Comparison of ENCODE assay signal across 12 cellular contexts in genomic region chr17:50331085-50331791, GRCh38. TPM values are rescaled to one million over a fixed set of nuclear protein-coding genes. Genes with fewer than 3 reads are reported as not detected.
DNase-seq lines count a peak whose midpoint lies in the region; ATAC-seq and TF ChIP-seq lines count a peak whose summit lies in the region.
"Had no signal": no experiment of that assay in that cellular context is flagged by ENCODE, and none has a peak within 500 bp of the region (broad histone marks: within the 10 kb centered on the region; RNA-seq: fewer than 3 reads in every experiment).

No MANE protein-coding gene starts in this region.

- H3K9me2 ChIP-seq in MM.1S (replicated peaks; ENCODE audit: insufficient read depth, low read length) = no peaks in the 10 kb centered on the region

- intact Hi-C loops in activated CD4-positive, alpha-beta T cell treated with anti-CD3 and anti-CD28 coated beads for 36 hours (cut with DNase I, micrococcal nuclease) = no loop called here

- no peak overlapping the region for H3K4me3 Mint-ChIP-seq in activated CD4-positive, alpha-beta T cell treated with anti-CD3 and anti-CD28 coated beads for 36 hours

- H4K20me1 ChIP-seq in MM.1S (ENCODE audit: insufficient read depth, low read length) = no peaks in the 10 kb centered on the region

- H3K79me2 ChIP-seq in MM.1S (ENCODE audit: low read length) = no peaks in the 10 kb centered on the region

- peak; percentile 62 for ATAC-seq in activated CD4-positive, alpha-beta T cell treated with anti-CD3 and anti-CD28 coated beads for 36 hours
- ATAC-seq in HG03565 (IDR thresholded peaks at IDR 0.05; ENCODE audit: unreplicated experiment) = no peak

- no peaks in the 10 kb centered on the region; the same call in 1 of the 2 replicates for H3K27me3 ChIP-seq in MM.1S (replicated peaks; ENCODE audit: insufficient read depth, low read length)

- no peaks in the 10 kb centered on the region for H3K36me3 Mint-ChIP-seq in activated CD4-positive, alpha-beta T cell treated with anti-CD3 and anti-CD28 coated beads for 36 hours (ENCODE audit: low read depth)

- CTCF ChIA-PET in activated CD4-positive, alpha-beta T cell treated with anti-CD3 and anti-CD28 coated beads for 36 hours (lab: Charles Lee) = interaction anchor here (0.6 to 1.8 kb wide), 6 partner anchors 13 to 275 kb away, joined by 3 to 5 read pairs (median 4); no protein-coding TSS in a partner anchor

- H3K4me1 Mint-ChIP-seq in activated CD4-positive, alpha-beta T cell treated with anti-CD3 and anti-CD28 coated beads for 36 hours = peaks cover 15% of the 10 kb centered on the region

- H3F3A ChIP-seq in MM.1S (ENCODE audit: insufficient read depth, low read length) = no peaks in the 10 kb centered on the region

- H3K36me3 ChIP-seq in MM.1S (replicated peaks; ENCODE audit: insufficient read depth, low read length) = no peaks in the 10 kb centered on the region

- peaks cover 5% of the 10 kb centered on the region for H3K27me3 Mint-ChIP-seq in activated CD4-positive, alpha-beta T cell treated with anti-CD3 and anti-CD28 coated beads for 36 hours

- H2AFZ ChIP-seq in MM.1S (ENCODE audit: low read length) = no peak overlapping the region

- no peak for DNase-seq in activated CD4-positive, alpha-beta T cell treated with anti-CD3 and anti-CD28 coated beads for 36 hours
- no peak for DNase-seq in activated CD4-positive, alpha-beta T cell treated with anti-CD3 and anti-CD28 coated beads, Interleukin-2, amount 50 U/mL, for 48 hours
- DNase-seq in LHCN-M2 (ENCODE audit: low read depth) = peak; percentile 86
- peak; percentile 83 to 95 for DNase-seq in cardiac fibroblast (ENCODE audit: low read depth in 2 of 2)
- peak; percentile 24 for DNase-seq in retinal pigment epithelial cell (ENCODE audit: low read depth)
- DNase-seq in H4 (ENCODE audit: low spot score) = no peak
- no peak for DNase-seq in MM.1S
- DNase-seq: DMS79, NCI-H2107 had no signal

- POLR2A ChIA-PET in activated CD4-positive, alpha-beta T cell treated with anti-CD3 and anti-CD28 coated beads for 36 hours (lab: Charles Lee) = no interaction called here

- no peaks in the 10 kb centered on the region for H3K9me3 Mint-ChIP-seq in activated CD4-positive, alpha-beta T cell treated with anti-CD3 and anti-CD28 coated beads for 36 hours (ENCODE audit: low read depth)

- no peak overlapping the region for H3K9ac ChIP-seq in MM.1S (ENCODE audit: low read length)

- H3K4me3 ChIP-seq in cardiac fibroblast (replicated peaks in 1 of 2; ENCODE audit: low read depth in 2 of 2, low read length in 2 of 2) (no peak overlapping the region), retinal pigment epithelial cell (ENCODE audit: low read length) (no peak overlapping the region), MM.1S (ENCODE audit: low read length) (no peak overlapping the region)
- H3K4me3 ChIP-seq: A549, skin epidermis had no signal

- no peaks in the 10 kb centered on the region for H3K4me1 ChIP-seq in MM.1S (ENCODE audit: low read length)
- H3K4me1 ChIP-seq: A549 had no signal

- no peaks in the 10 kb centered on the region for H3K9me3 ChIP-seq in MM.1S (replicated peaks; ENCODE audit: insufficient read depth, low read length)
- H3K9me3 ChIP-seq: A549 had no signal

- H3K27ac ChIP-seq in MM.1S (ENCODE audit: low read length) = no peak overlapping the region
- H3K27ac ChIP-seq: A549, skin epidermis had no signal

- TF ChIP-seq CTCF in cardiac fibroblast (IDR thresholded peaks at IDR 0.05; ENCODE audit: low read depth, low read length) (no peak), retinal pigment epithelial cell (conservative IDR thresholded peaks at IDR 0.05; ENCODE audit: low read depth, low read length) (no peak), MM.1S (IDR thresholded peaks at IDR 0.05; ENCODE audit: low read length) (no peak)

- H3K4me2 ChIP-seq in MM.1S (ENCODE audit: low read depth, low read length) = no peak overlapping the region
- H3K4me2 ChIP-seq: A549 had no signal

- H3K27ac Mint-ChIP-seq in activated CD4-positive, alpha-beta T cell treated with anti-CD3 and anti-CD28 coated beads for 36 hours = peak overlapping the region; percentile 42

RNA-seq across cellular contexts. Expression of gene XYLT2, which starts 14.7 kb away (rescaled TPM):
- total RNA-seq in activated CD4-positive, alpha-beta T cell treated with anti-CD3 and anti-CD28 coated beads for 36 hours = 10 to 100 TPM; 29.8 to 30.4 TPM
- 41.4 and 48.9 TPM in 2 replicates for total RNA-seq in LHCN-M2 (2014; rRNA removed)
- 24.5 TPM for polyA plus RNA-seq in LHCN-M2 (2012)
- 21.0 and 22.3 TPM in 2 replicates for total RNA-seq in H4 (2014; rRNA removed; shearing (Covaris generic))

RNA-seq across cellular contexts. Expression of gene MRPL27, which starts 41.7 kb away (rescaled TPM):
- 10 to 100 TPM; 40.1 to 56.2 TPM for total RNA-seq in activated CD4-positive, alpha-beta T cell treated with anti-CD3 and anti-CD28 coated beads for 36 hours
- 79.4 and 81.1 TPM in 2 replicates for total RNA-seq in LHCN-M2 (2014; rRNA removed)
- polyA plus RNA-seq in LHCN-M2 (2012) = 157 TPM
- 179 and 180 TPM in 2 replicates for total RNA-seq in H4 (2014; rRNA removed; shearing (Covaris generic))

RNA-seq across cellular contexts. Expression of gene EME1, which starts 41.8 kb away (rescaled TPM):
- total RNA-seq in activated CD4-positive, alpha-beta T cell treated with anti-CD3 and anti-CD28 coated beads for 36 hours = 10 to 100 TPM; 38.3 to 40.8 TPM
- total RNA-seq in LHCN-M2 (2014; rRNA removed) = 13.9 and 18.1 TPM in 2 replicates
- 7.2 TPM for polyA plus RNA-seq in LHCN-M2 (2012)
- 9.4 and 11.9 TPM in 2 replicates for total RNA-seq in H4 (2014; rRNA removed; shearing (Covaris generic))

RNA-seq across cellular contexts. Expression of gene TMEM92, which starts 57.0 kb away (rescaled TPM):
- under 1 TPM; 0.23 TPM for total RNA-seq in activated CD4-positive, alpha-beta T cell treated with anti-CD3 and anti-CD28 coated beads for 36 hours
- total RNA-seq in LHCN-M2 (2014; rRNA removed) = not detected in 2 replicates
- polyA plus RNA-seq in LHCN-M2 (2012) = 0.09 TPM
- 5.6 and 7.4 TPM in 2 replicates for total RNA-seq in H4 (2014; rRNA removed; shearing (Covaris generic))

Comparison
In these comparisons a context has a peak if more than half of its experiments do, and no peak if none do; other contexts are left out.
1. DNase-seq: peak in LHCN-M2 (single experiment), cardiac fibroblast (2 of 2) and retinal pigment epithelial cell (single experiment); none in activated CD4-positive, alpha-beta T cell treated with anti-CD3 and anti-CD28 coated beads for 36 hours (single experiment), activated CD4-positive, alpha-beta T cell treated with anti-CD3 and anti-CD28 coated beads, Interleukin-2, amount 50 U/mL, for 48 hours (0 of 2), H4 (single experiment) and MM.1S (single experiment).